29 cellular contexts compared by ENCODE assay signal in genomic region chr2:73265298-73266060, GRCh38. TPM values are rescaled to one million over a fixed set of nuclear protein-coding genes. Genes with fewer than 3 reads are reported as not detected.
"Had no signal": no experiment of that assay in that cellular context is flagged by ENCODE, and none has a peak within 500 bp of the region (broad histone marks: within the 10 kb centered on the region; RNA-seq: fewer than 3 reads in every experiment).

No MANE protein-coding gene starts in this region.

- H3K9me3 ChIP-seq: ascending aorta, SJCRH30 had no signal

- H3K9ac ChIP-seq: KMS-11 had no signal

- H3K36me3 ChIP-seq: ascending aorta, cardiac muscle cell had no signal

- H3K4me3 Mint-ChIP-seq: activated CD4-positive, alpha-beta T cell treated with anti-CD3 and anti-CD28 coated beads, Interleukin-2, amount 10 ng/mL, durations not matched to agents 24 days and 14 days; activated CD8-positive, alpha-beta T cell treated with anti-CD3 and anti-CD28 coated beads, Interleukin-2, amount 10 ng/mL, durations not matched to agents 7 days and 5 days; activated naive CD4-positive, alpha-beta T cell treated with anti-CD3 and anti-CD28 coated beads, Interleukin-2, amount 10 ng/mL, durations not matched to agents 7 days and 5 days; activated naive CD8-positive, alpha-beta T cell; activated naive CD8-positive, alpha-beta T cell treated with anti-CD3 and anti-CD28 coated beads, Interleukin-2, amount 50 U/mL, for 24 hours; activated T-cell treated with anti-CD3 and anti-CD28 coated beads, Interleukin-2, amount 50 U/mL, for 24 hours had no signal

- H3K27me3 Mint-ChIP-seq: activated CD4-positive, alpha-beta T cell treated with anti-CD3 and anti-CD28 coated beads, Interleukin-2, amount 10 ng/mL, durations not matched to agents 24 days and 14 days; activated naive CD4-positive, alpha-beta T cell treated with anti-CD3 and anti-CD28 coated beads, Interleukin-2, amount 10 ng/mL, durations not matched to agents 7 days and 5 days; activated naive CD8-positive, alpha-beta T cell; activated naive CD8-positive, alpha-beta T cell treated with anti-CD3 and anti-CD28 coated beads, Interleukin-2, amount 50 U/mL, for 24 hours; activated T-cell treated with anti-CD3 and anti-CD28 coated beads, Interleukin-2, amount 50 U/mL, for 24 hours had no signal

- H3K27me3 ChIP-seq: SJCRH30 had no signal

- H3K4me3 ChIP-seq: ascending aorta, cardiac muscle cell, SJCRH30, SK-N-MC had no signal

- H3K4me2 ChIP-seq: KMS-11 had no signal

- H3K27ac ChIP-seq: ascending aorta, cardiac muscle cell, KMS-11, SK-N-MC, WERI-Rb-1 had no signal

- H3K9me3 Mint-ChIP-seq: activated CD4-positive, alpha-beta T cell treated with anti-CD3 and anti-CD28 coated beads, Interleukin-2, amount 10 ng/mL, durations not matched to agents 24 days and 14 days; activated naive CD4-positive, alpha-beta T cell treated with anti-CD3 and anti-CD28 coated beads, Interleukin-2, amount 10 ng/mL, durations not matched to agents 7 days and 5 days; activated naive CD8-positive, alpha-beta T cell treated with anti-CD3 and anti-CD28 coated beads, Interleukin-2, amount 50 U/mL, for 24 hours; activated T-cell treated with anti-CD3 and anti-CD28 coated beads, Interleukin-2, amount 50 U/mL, for 24 hours; activated T-helper 2 cell treated with anti-CD3 and anti-CD28 coated beads, Interferon-gamma antibody, Interleukin-2, Interleukin-4, amounts not matched to agents 10 μg/mL and 5 μg/mL and 100 μg/mL, durations not matched to agents 14 hours and 24 hours and 36 hours had no signal

- DNase-seq: activated CD4-positive, alpha-beta T cell treated with anti-CD3 and anti-CD28 coated beads for 1 hour; activated CD4-positive, alpha-beta T cell treated with anti-CD3 and anti-CD28 coated beads, Interleukin-2, amount 10 ng/mL, durations not matched to agents 24 days and 14 days; activated CD4-positive, alpha-beta T cell treated with anti-CD3 and anti-CD28 coated beads, Interleukin-2, amount 50 U/mL, for 48 hours; activated CD4-positive, CD25-positive, alpha-beta regulatory T cell; activated CD8-positive, alpha-beta T cell treated with anti-CD3 and anti-CD28 coated beads, Interleukin-2, amount 10 ng/mL, durations not matched to agents 7 days and 5 days; activated gamma-delta T cell treated with Interleukin-2 at 50 U/mL for 16 hours; activated naive CD4-positive, alpha-beta T cell treated with anti-CD3 and anti-CD28 coated beads, Interleukin-2, amount 10 ng/mL, durations not matched to agents 7 days and 5 days; activated naive CD8-positive, alpha-beta T cell treated with anti-CD3 and anti-CD28 coated beads, Interleukin-2, amount 50 U/mL, for 24 hours; activated T-cell treated with anti-CD3 and anti-CD28 coated beads, Interleukin-2, amount 50 U/mL, for 24 hours; MM.1S; MV-4-11; NCI-H1436 treated with DMSO at 0.1 percent for 48 hours; NCI-H1694 treated with DMSO at 0.1 percent for 48 hours; NCI-H2029; NCI-H345; NCI-H524 treated with DMSO at 0.1 percent for 48 hours; SJCRH30; T1000; WERI-Rb-1 had no signal

- ATAC-seq: activated CD8-positive, alpha-beta T cell treated with anti-CD3 and anti-CD28 coated beads, Interleukin-2, amount 10 ng/mL, durations not matched to agents 7 days and 5 days; activated naive CD8-positive, alpha-beta T cell treated with anti-CD3 and anti-CD28 coated beads, Interleukin-2, amount 50 U/mL, for 24 hours; Panc1 had no signal

- H3K27ac Mint-ChIP-seq: activated CD4-positive, alpha-beta T cell treated with anti-CD3 and anti-CD28 coated beads, Interleukin-2, amount 10 ng/mL, durations not matched to agents 24 days and 14 days; activated CD8-positive, alpha-beta T cell treated with anti-CD3 and anti-CD28 coated beads, Interleukin-2, amount 10 ng/mL, durations not matched to agents 7 days and 5 days; activated naive CD4-positive, alpha-beta T cell treated with anti-CD3 and anti-CD28 coated beads, Interleukin-2, amount 10 ng/mL, durations not matched to agents 7 days and 5 days; activated naive CD8-positive, alpha-beta T cell; activated naive CD8-positive, alpha-beta T cell treated with anti-CD3 and anti-CD28 coated beads, Interleukin-2, amount 50 U/mL, for 24 hours; activated T-cell treated with anti-CD3 and anti-CD28 coated beads, Interleukin-2, amount 50 U/mL, for 24 hours; activated T-helper 2 cell treated with anti-CD3 and anti-CD28 coated beads, Interferon-gamma antibody, Interleukin-2, Interleukin-4, amounts not matched to agents 10 μg/mL and 5 μg/mL and 100 μg/mL, durations not matched to agents 14 hours and 24 hours and 36 hours had no signal

RNA-seq across cellular contexts. Expression of gene EGR4, which starts 27.9 kb away (rescaled TPM):
- total RNA-seq: activated CD8-positive, alpha-beta T cell treated with anti-CD3 and anti-CD28 coated beads, Interleukin-2, amount 10 ng/mL, durations not matched to agents 7 days and 5 days; ascending aorta; LHCN-M2; NCI-H460; RPMI7951; SJCRH30 had no signal
